Comparison of ENCODE assay signal across 28 cellular contexts in genomic region chr17:12034538-12034937, GRCh38.
"Had no signal": no experiment of that assay in that cellular context is flagged by ENCODE, and none has a peak within 500 bp of the region (broad histone marks: within the 10 kb centered on the region; RNA-seq: fewer than 3 reads in every experiment).

No MANE protein-coding gene starts in this region.

- FAIRE-seq: astrocyte, bronchial epithelial cell had no signal

- H3K27me3 Mint-ChIP-seq: activated CD4-positive, alpha-beta memory T cell treated with anti-CD3 and anti-CD28 coated beads, Interleukin-2, amount 10 ng/mL, durations not matched to agents 7 days and 5 days; activated CD4-positive, alpha-beta T cell treated with anti-CD3 and anti-CD28 coated beads, Interleukin-2, amount 10 ng/mL, durations not matched to agents 7 days and 5 days; activated naive CD8-positive, alpha-beta T cell; activated T-helper 17 cell treated with anti-CD3 and anti-CD28 coated beads, Interleukin-2, amount 50 U/mL, for 72 hours; central memory CD8-positive, alpha-beta T cell; dendritic cell treated with granulocyte-macrophage colony-stimulating factor and Interleukin-4, amounts not matched to agents 40 ng/mL and 50 ng/mL, for 4 days had no signal

- H3K9me3 Mint-ChIP-seq: activated CD4-positive, alpha-beta memory T cell treated with anti-CD3 and anti-CD28 coated beads, Interleukin-2, amount 10 ng/mL, durations not matched to agents 7 days and 5 days; activated CD4-positive, alpha-beta T cell treated with anti-CD3 and anti-CD28 coated beads, Interleukin-2, amount 10 ng/mL, durations not matched to agents 7 days and 5 days; activated T-cell treated with anti-CD3 and anti-CD28 coated beads, Interleukin-2, amount 50 U/mL, for 4 hours; activated T-helper 17 cell treated with anti-CD3 and anti-CD28 coated beads, Interleukin-2, amount 50 U/mL, for 72 hours; central memory CD8-positive, alpha-beta T cell; dendritic cell treated with granulocyte-macrophage colony-stimulating factor and Interleukin-4, amounts not matched to agents 40 ng/mL and 50 ng/mL, for 4 days had no signal

- H3K27ac Mint-ChIP-seq: activated CD4-positive, alpha-beta memory T cell treated with anti-CD3 and anti-CD28 coated beads, Interleukin-2, amount 10 ng/mL, durations not matched to agents 7 days and 5 days; activated CD4-positive, alpha-beta T cell treated with anti-CD3 and anti-CD28 coated beads, Interleukin-2, amount 10 ng/mL, durations not matched to agents 7 days and 5 days; activated naive CD8-positive, alpha-beta T cell; activated T-helper 17 cell treated with anti-CD3 and anti-CD28 coated beads, Interleukin-2, amount 50 U/mL, for 72 hours; dendritic cell treated with granulocyte-macrophage colony-stimulating factor and Interleukin-4, amounts not matched to agents 40 ng/mL and 50 ng/mL, for 4 days had no signal

- H3K4me3 Mint-ChIP-seq: activated CD4-positive, alpha-beta memory T cell treated with anti-CD3 and anti-CD28 coated beads, Interleukin-2, amount 10 ng/mL, durations not matched to agents 7 days and 5 days; activated CD4-positive, alpha-beta T cell treated with anti-CD3 and anti-CD28 coated beads, Interleukin-2, amount 10 ng/mL, durations not matched to agents 7 days and 5 days; activated naive CD8-positive, alpha-beta T cell; activated T-cell treated with anti-CD3 and anti-CD28 coated beads, Interleukin-2, amount 50 U/mL, for 4 hours; activated T-helper 17 cell treated with anti-CD3 and anti-CD28 coated beads, Interleukin-2, amount 50 U/mL, for 72 hours; central memory CD8-positive, alpha-beta T cell; dendritic cell treated with granulocyte-macrophage colony-stimulating factor and Interleukin-4, amounts not matched to agents 40 ng/mL and 50 ng/mL, for 4 days had no signal

- H3K9me3 ChIP-seq: esophagus muscularis mucosa, gastrocnemius medialis had no signal

- H3K4me1 ChIP-seq: gastrocnemius medialis had no signal

- H3K36me3 ChIP-seq: brain microvascular endothelial cell, gastrocnemius medialis had no signal

- DNase-seq: activated CD4-positive, alpha-beta memory T cell treated with anti-CD3 and anti-CD28 coated beads, Interleukin-2, amount 10 ng/mL, durations not matched to agents 7 days and 5 days; activated CD4-positive, alpha-beta T cell treated with anti-CD3 and anti-CD28 coated beads for 1 hour; activated CD4-positive, alpha-beta T cell treated with anti-CD3 and anti-CD28 coated beads for 4 hours; activated CD4-positive, alpha-beta T cell treated with anti-CD3 and anti-CD28 coated beads, Interleukin-2, amount 10 ng/mL, durations not matched to agents 7 days and 5 days; activated CD4-positive, alpha-beta T cell treated with anti-CD3 and anti-CD28 coated beads, Interleukin-2, amount 50 U/mL, for 4 hours; activated effector memory CD4-positive, alpha-beta T cell treated with Interleukin-2 at 50 U/mL for 16 hours; activated gamma-delta T cell treated with Interleukin-2 at 50 U/mL for 16 hours; activated naive CD4-positive, alpha-beta T cell treated with anti-CD3 and anti-CD28 coated beads, Interleukin-2, amount 50 U/mL, for 16 hours; activated naive CD4-positive, alpha-beta T cell treated with Interleukin-2 at 50 U/mL for 16 hours; activated T-cell treated with anti-CD3 and anti-CD28 coated beads, Interleukin-2, amount 50 U/mL, for 4 hours; amniotic stem cell; anterior cingulate cortex; brain microvascular endothelial cell; dorsolateral prefrontal cortex; effector memory CD4-positive, alpha-beta T cell; erythroblast; foreskin keratinocyte; gastrocnemius medialis; glutamatergic neuron; T-helper 2 cell had no signal

- H3K4me1 Mint-ChIP-seq: activated CD4-positive, alpha-beta memory T cell treated with anti-CD3 and anti-CD28 coated beads, Interleukin-2, amount 10 ng/mL, durations not matched to agents 7 days and 5 days; activated T-helper 17 cell treated with anti-CD3 and anti-CD28 coated beads, Interleukin-2, amount 50 U/mL, for 72 hours had no signal

- H3K27ac ChIP-seq: brain microvascular endothelial cell, coronary artery, dorsolateral prefrontal cortex, esophagus muscularis mucosa, foreskin keratinocyte, gastrocnemius medialis had no signal

- ATAC-seq: activated T-cell treated with anti-CD3 and anti-CD28 coated beads, Interleukin-2, amount 50 U/mL, for 4 hours; activated T-helper 17 cell treated with anti-CD3 and anti-CD28 coated beads, Interleukin-2, amount 50 U/mL, for 72 hours; foreskin keratinocyte; gastrocnemius medialis had no signal

- H3K4me3 ChIP-seq: coronary artery, dorsolateral prefrontal cortex, esophagus muscularis mucosa, gastrocnemius medialis had no signal

- H3K27me3 ChIP-seq: brain microvascular endothelial cell, dorsolateral prefrontal cortex, esophagus muscularis mucosa, foreskin keratinocyte, gastrocnemius medialis had no signal
